19 cellular contexts compared by ENCODE assay signal in the genomic region with DNA sequence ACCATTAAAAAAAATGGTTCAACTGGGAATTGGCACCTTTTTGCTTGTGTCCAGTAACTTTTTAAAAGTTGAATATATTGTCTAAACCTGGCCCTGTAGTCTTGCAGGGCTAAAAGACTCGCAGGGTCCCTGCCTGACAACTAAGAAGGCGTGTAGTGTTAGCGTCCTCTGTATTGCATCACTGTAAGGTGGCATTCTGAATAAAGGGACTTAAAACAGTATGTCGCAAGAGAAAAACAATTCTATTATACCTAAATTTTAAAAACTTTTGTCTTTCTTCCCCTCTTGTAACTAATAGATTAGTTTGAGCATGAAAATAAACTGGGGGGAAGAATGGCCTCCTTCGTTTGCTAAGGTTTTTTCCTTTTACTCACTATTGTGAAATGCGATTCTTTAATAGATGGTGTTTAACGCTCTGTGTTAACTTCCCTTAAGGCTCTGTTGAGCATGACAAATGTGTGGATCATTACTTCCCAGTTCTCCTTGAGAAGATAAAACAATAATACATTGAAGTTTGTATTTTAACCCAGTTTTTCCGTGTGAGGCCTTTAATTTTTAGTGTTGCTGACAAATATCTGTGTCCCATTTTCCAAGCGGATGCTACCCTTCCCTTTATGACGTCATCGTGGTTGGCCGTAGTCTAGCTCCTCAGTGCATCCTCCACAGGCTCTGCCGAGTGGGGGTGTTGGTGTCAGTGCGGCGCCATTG.
DNase-seq lines count a peak whose midpoint lies in the region; ATAC-seq lines count a peak whose summit lies in the region.
"Had no signal": no experiment of that assay in that cellular context is flagged by ENCODE, and none has a peak within 500 bp of the region (broad histone marks: within the 10 kb centered on the region; RNA-seq: fewer than 3 reads in every experiment).

No MANE protein-coding gene starts in this region.

- ATAC-seq in GM21576 (IDR thresholded peaks at IDR 0.05; ENCODE audit: unreplicated experiment), result no peak
- no peak for ATAC-seq in esophagus mucosa
- ATAC-seq: activated CD4-positive, CD25-positive, alpha-beta regulatory T cell treated with anti-CD3 and anti-CD28 coated beads, Interleukin-2, amount 50 U/mL, for 24 hours; lower lobe of right lung had no signal

- no peaks in the 10 kb centered on the region for H3K9me3 ChIP-seq in trophoblast cell (ENCODE audit: insufficient read depth, low read depth, low read length)
- H3K9me3 ChIP-seq: lower lobe of right lung had no signal

- H2AK5ac ChIP-seq in trophoblast cell (ENCODE audit: low read length), result no peak overlapping the region

- H3K4me3 ChIP-seq in trophoblast cell (ENCODE audit: low read depth, low read length), result peak overlapping the region; percentile 57
- H3K4me3 ChIP-seq: lower lobe of right lung, skin epidermis had no signal

- no peaks in the 10 kb centered on the region for H3K36me3 ChIP-seq in trophoblast cell (ENCODE audit: control insufficient read depth in 1 of 2, insufficient read depth in 2 of 2, low read length in 2 of 2)
- H3K36me3 ChIP-seq: lower lobe of right lung had no signal

- H3K9ac ChIP-seq in trophoblast cell (ENCODE audit: low read length), result no peak overlapping the region

- no peak overlapping the region for H4K91ac ChIP-seq in trophoblast cell (ENCODE audit: low read depth, low read length)

- H3K14ac ChIP-seq in trophoblast cell (ENCODE audit: low read length), result no peak overlapping the region

- no peak overlapping the region for H4K12ac ChIP-seq in trophoblast cell (ENCODE audit: low read depth, low read length)

- no peak overlapping the region for H2BK5ac ChIP-seq in trophoblast cell (ENCODE audit: low read depth, low read length, poor library complexity)

- H3K27ac ChIP-seq in trophoblast cell (ENCODE audit: low read depth, low read length), result peak overlapping the region; percentile 22
- H3K27ac ChIP-seq: lower lobe of right lung, skin epidermis had no signal

- H2BK120ac ChIP-seq in trophoblast cell (ENCODE audit: insufficient read depth, low read length, poor library complexity), result peak overlapping the region; percentile 20

- no peak overlapping the region for H3K18ac ChIP-seq in trophoblast cell (ENCODE audit: low read length)

- peaks cover 7 to 8% of the 10 kb centered on the region in 2 experiments for H3K4me1 ChIP-seq in trophoblast cell (ENCODE audit: control insufficient read depth in 1 of 2, insufficient read depth in 2 of 2, low read length in 2 of 2)
- H3K4me1 ChIP-seq: lower lobe of right lung had no signal

- H3K23ac ChIP-seq in trophoblast cell (ENCODE audit: low read length), result no peak overlapping the region

- no peaks in the 10 kb centered on the region for H3K79me2 ChIP-seq in trophoblast cell (ENCODE audit: control insufficient read depth, insufficient read depth, low read length, poor library complexity)

- no peaks in the 10 kb centered on the region for H3K27me3 ChIP-seq in trophoblast cell (ENCODE audit: insufficient read depth, low read length)

- H4K8ac ChIP-seq in trophoblast cell (ENCODE audit: low read depth, low read length), result no peak overlapping the region

- H3K4ac ChIP-seq in trophoblast cell (ENCODE audit: low read depth, low read length), result no peak overlapping the region

- H3K4me2 ChIP-seq in trophoblast cell (ENCODE audit: low read length), result no peak overlapping the region

- no peak overlapping the region for H2AFZ ChIP-seq in trophoblast cell (ENCODE audit: insufficient read depth, low read length, poor library complexity)

- DNase-seq in ELR (ENCODE audit: low read depth) (peak; percentile 36), NOMO-1 (lab: John Stamatoyannopoulos, UW; ENCODE audit: unreplicated experiment in 2 of 2) (peak; percentile 46 to 78), fibroblast of peridontal ligament (ENCODE audit: extremely low read depth) (peak; percentile 13), trophoblast cell (no peak), LoVo (ENCODE audit: low spot score) (no peak), DMS 273 (lab: John Stamatoyannopoulos, UW; ENCODE audit: unreplicated experiment) (no peak)
- DNase-seq: dermis blood vessel endothelial cell; DMS 273 treated with DMSO at 0.1 percent for 48 hours; lower lobe of right lung; MM.1S; naive B cell; NCI-H2081; NCI-H510A; SHP77; stimulated activated CD4-positive, alpha-beta T cell treated with anti-CD3 and anti-CD28 coated beads, Interleukin-4, amount 100 ng/mL, for 4 hours had no signal

- H3K79me1 ChIP-seq in trophoblast cell (ENCODE audit: low read length), result peaks cover 4% of the 10 kb centered on the region

- H2BK12ac ChIP-seq in trophoblast cell (ENCODE audit: low read length), result no peak overlapping the region

- WGBS in trophoblast cell (ENCODE audit: extremely low coverage, insufficient coverage, insufficient read length), result no CpG with 5 or more reads among the region's 15 CpGs

Comparison
In these comparisons a context has a peak if more than half of its experiments do, and no peak if none do; other contexts are left out.
1. DNase-seq: peak in ELR (single experiment), NOMO-1 (2 of 2) and fibroblast of peridontal ligament (single experiment); none in trophoblast cell (0 of 2), LoVo (single experiment) and DMS 273 (single experiment).